ENCODE assay signal across 8 cellular contexts in the genomic region with DNA sequence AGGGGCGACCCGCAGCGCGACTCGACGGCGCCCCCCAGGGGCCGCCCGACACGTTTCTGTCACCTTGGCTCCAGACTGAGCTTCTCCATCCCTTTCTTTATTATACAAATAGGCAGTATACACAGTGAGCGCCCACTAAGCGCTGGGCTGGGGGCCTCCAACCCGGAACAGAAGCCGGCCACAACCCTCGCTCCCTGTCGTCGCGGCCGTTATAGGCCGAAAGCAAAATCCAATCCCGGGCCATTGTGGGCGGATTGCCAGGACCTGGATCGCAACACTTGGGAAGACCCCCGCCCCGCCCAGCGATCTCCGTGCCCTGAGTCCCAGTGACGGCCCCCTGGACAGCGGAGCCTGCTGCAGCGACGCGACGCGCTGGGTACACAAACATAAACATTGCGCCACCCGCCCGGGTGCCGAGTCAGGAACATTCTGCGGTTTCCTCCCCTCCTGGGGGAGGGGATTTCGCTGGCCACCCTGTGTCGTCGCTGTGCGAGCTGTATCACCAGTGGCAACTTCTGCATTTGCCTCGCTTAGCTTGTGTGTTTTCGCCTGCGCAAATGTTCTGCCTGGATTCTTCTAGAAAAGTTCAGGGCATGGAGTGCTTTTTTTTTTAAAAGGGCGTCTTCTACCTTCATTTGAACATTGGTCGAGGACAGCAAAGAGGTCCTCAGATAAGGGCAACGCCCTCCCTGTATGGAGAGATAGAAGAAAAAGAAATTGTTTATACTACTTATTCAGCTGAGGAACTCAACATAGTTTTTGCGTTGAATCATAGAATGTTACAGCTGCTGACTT. TPM values are rescaled to one million over a fixed set of nuclear protein-coding genes. Genes with fewer than 3 reads are reported as not detected.
DNase-seq lines count a peak whose midpoint lies in the region; ATAC-seq and TF ChIP-seq lines count a peak whose summit lies in the region.

No MANE protein-coding gene starts in this region.

- H3K27me3 Mint-ChIP-seq in activated T-cell treated with anti-CD3 and anti-CD28 coated beads, Interleukin-2, amount 50 U/mL, for 24 hours = no peaks in the 10 kb centered on the region

- H2AFZ ChIP-seq in PC-3 (ENCODE audit: low read length) = no peak overlapping the region

- TF ChIP-seq CTCF in PC-3 (conservative IDR thresholded peaks at IDR 0.05; ENCODE audit: low read depth, low read length) = peak; percentile 89
- TF ChIP-seq CTCF in esophagus muscularis mucosa (IDR thresholded peaks at IDR 0.05) = peak; percentile 78 to 80 (median 79)

- H3K4me1 ChIP-seq in PC-3 (ENCODE audit: insufficient read depth, low read length) (peaks cover 61% of the 10 kb centered on the region), esophagus muscularis mucosa (peaks cover 29 to 70% (median 61%) of the 10 kb centered on the region in 4 donors)

- intact Hi-C loops in PC-3 (cut with micrococcal nuclease) = loop anchor here (1.0 to 10.0 kb wide), 7 partner anchors 26 to 682 kb away; no protein-coding TSS in a partner anchor
- intact Hi-C loops in esophagus muscularis mucosa (cut with DNase I) = loop anchor here (2.0 kb wide), 1 partner anchor 96 kb away; no protein-coding TSS in a partner anchor

- H3K27ac ChIP-seq in PC-3 (ENCODE audit: low read length) = peak overlapping the region; percentile 90
- H3K27ac ChIP-seq in esophagus muscularis mucosa (replicated peaks in 1 of 4) = peak overlapping the region; percentile 99 to 100 (median 100)

- H3K4me1 Mint-ChIP-seq in activated T-cell treated with anti-CD3 and anti-CD28 coated beads, Interleukin-2, amount 50 U/mL, for 24 hours (ENCODE audit: low read depth) = peaks cover 77% of the 10 kb centered on the region

- BruUV-seq in PC-3 (replicated peaks; lab: Mats Ljungman, UMichigan) = no TSS peak

- WGBS in esophagus muscularis mucosa = 10% methylated on average over 40 of the region's 50 CpGs

- in situ Hi-C loops in GM18951 (cut with MboI; ENCODE audit: low sequenced_read_pairs, unreplicated experiment) = no loop called here

- peak overlapping the region; percentile 81 for H3K4me3 Mint-ChIP-seq in activated T-cell treated with anti-CD3 and anti-CD28 coated beads, Interleukin-2, amount 50 U/mL, for 24 hours

- CTCF ChIA-PET in PC-3 (lab: Charles Lee) = interaction anchor here (0.5 to 1.0 kb wide), 7 partner anchors 26 to 310 kb away, joined by 3 to 7 read pairs (median 4); no protein-coding TSS in a partner anchor

- H3K27me3 ChIP-seq in PC-3 (ENCODE audit: low read length) (no peaks in the 10 kb centered on the region), esophagus muscularis mucosa (peaks cover 0 to 8% (median 0%) of the 10 kb centered on the region in 4 donors)

- H3F3A ChIP-seq in PC-3 (ENCODE audit: low read length, unreplicated experiment) = peaks cover 11% of the 10 kb centered on the region

- no peaks in the 10 kb centered on the region for H3K9me3 Mint-ChIP-seq in activated T-cell treated with anti-CD3 and anti-CD28 coated beads, Interleukin-2, amount 50 U/mL, for 24 hours

- H3K36me3 ChIP-seq in PC-3 (ENCODE audit: low read depth, low read length) (peaks cover 29% of the 10 kb centered on the region), esophagus muscularis mucosa (peaks cover 13 to 35% (median 32%) of the 10 kb centered on the region in 4 donors)

- TF ChIP-seq EP300 in esophagus muscularis mucosa (IDR thresholded peaks at IDR 0.05) = peak; percentile 83

- H3K36me3 Mint-ChIP-seq in activated T-cell treated with anti-CD3 and anti-CD28 coated beads, Interleukin-2, amount 50 U/mL, for 24 hours (ENCODE audit: low read depth) = peaks cover 32% of the 10 kb centered on the region

- ATAC-seq in HG03521 (IDR thresholded peaks at IDR 0.05; ENCODE audit: unreplicated experiment) (peak; percentile 25), PC-3 (peak; percentile 23)

- DNase-seq in AG08395 (ENCODE audit: low spot score) (peak; percentile 82), PC-3 (peak; percentile 93), esophagus muscularis mucosa (ENCODE audit: extremely low spot score) (peak; percentile 98), myocyte (ENCODE audit: low read depth) (peak; percentile 88)
- peak; percentile 84 for DNase-seq in activated T-cell treated with anti-CD3 and anti-CD28 coated beads, Interleukin-2, amount 50 U/mL, for 24 hours
- DNase-seq in stimulated activated CD8-positive, alpha-beta memory T cell treated with anti-CD3 and anti-CD28 coated beads, Interleukin-7, amount 100 ng/mL, for 4 hours (ENCODE audit: low read depth in 2 of 2) = peak; percentile 67 to 78

- H3K9me3 ChIP-seq in PC-3 (ENCODE audit: low read length) (no peaks in the 10 kb centered on the region), esophagus muscularis mucosa (peaks cover 0 to 7% (median 0%) of the 10 kb centered on the region in 4 donors)

- no peaks in the 10 kb centered on the region for H3K9me2 ChIP-seq in PC-3 (replicated peaks; ENCODE audit: low read length)

- H3K27ac Mint-ChIP-seq in activated T-cell treated with anti-CD3 and anti-CD28 coated beads, Interleukin-2, amount 50 U/mL, for 24 hours = peak overlapping the region; percentile 96

- peaks cover 32% of the 10 kb centered on the region for H4K20me1 ChIP-seq in PC-3 (ENCODE audit: low read length)

- H3K4me3 ChIP-seq in PC-3 (ENCODE audit: low read length) = peak overlapping the region; percentile 68
- peak overlapping the region; percentile 88 to 98 (median 90) for H3K4me3 ChIP-seq in esophagus muscularis mucosa

- POLR2A ChIA-PET in PC-3 (lab: Charles Lee; ENCODE audit: unreplicated experiment) = interaction anchor here (0.6 to 1.3 kb wide), 7 partner anchors 10 to 1171 kb away, joined by 3 to 8 read pairs (median 3); no protein-coding TSS in a partner anchor

- H3K4me2 ChIP-seq in PC-3 (ENCODE audit: low read length) = peak overlapping the region; percentile 90

- peak; percentile 32 for TF ChIP-seq POLR2A in GM18951 (IDR thresholded peaks at IDR 0.05; ENCODE audit: extremely low read depth, insufficient read depth, insufficient read length)
- TF ChIP-seq POLR2A in esophagus muscularis mucosa (IDR thresholded peaks at IDR 0.05; ENCODE audit: low read depth) = no peak

- peak overlapping the region; percentile 89 for H3K9ac ChIP-seq in PC-3 (ENCODE audit: low read length)

- peaks cover 35% of the 10 kb centered on the region for H3K79me2 ChIP-seq in PC-3 (ENCODE audit: low read length)

RNA-seq across cellular contexts. Expression of a gene that starts 1.3 kb away (rescaled TPM):
- total RNA-seq in PC-3 (2014; rRNA removed) (522 and 586 TPM in 2 replicates), esophagus muscularis mucosa (100 to 1,000 TPM; 455 to 718 (median 676) TPM), myocyte (78.1 and 127 TPM in 2 replicates)
- polyA plus RNA-seq in myocyte (2012) = 62.7 TPM

Comparison
In these comparisons a context has a peak if more than half of its experiments do, and no peak if none do; other contexts are left out.
1. Peak in every context shown above with its lines: DNase-seq, ATAC-seq, H3K4me3 ChIP-seq and H3K27ac ChIP-seq.